ENCODE assay signal across 8 cellular contexts in the genomic region with DNA sequence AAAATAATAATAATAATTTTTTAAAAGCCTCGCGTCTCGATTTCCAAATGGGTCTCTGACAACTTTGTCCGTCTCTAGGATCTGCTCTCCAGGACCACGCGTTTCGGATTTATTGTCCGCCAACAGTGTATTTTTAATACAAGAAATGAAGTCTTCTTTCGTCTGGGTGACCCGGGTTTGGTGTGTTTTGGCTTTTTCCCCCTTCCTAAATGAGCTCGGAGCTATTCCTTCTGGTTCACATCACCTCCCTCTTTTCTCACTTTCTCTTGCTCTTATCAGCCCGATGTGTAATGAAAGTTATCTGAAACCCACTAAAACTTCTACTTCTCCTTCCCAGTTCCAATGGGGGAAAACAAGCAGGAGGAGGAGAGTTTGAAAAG.
DNase-seq lines count a peak whose midpoint lies in the region; ATAC-seq and TF ChIP-seq lines count a peak whose summit lies in the region.

No MANE protein-coding gene starts in this region.

- peaks cover 3% of the 10 kb centered on the region for H3K27me3 ChIP-seq in testis

- no peak overlapping the region for H3K27ac Mint-ChIP-seq in activated naive CD8-positive, alpha-beta T cell treated with anti-CD3 and anti-CD28 coated beads, Interleukin-2, amount 10 ng/mL, durations not matched to agents 7 days and 5 days
- H3K27ac Mint-ChIP-seq in immature natural killer cell, result no peak overlapping the region

- H3K36me3 Mint-ChIP-seq in activated naive CD8-positive, alpha-beta T cell treated with anti-CD3 and anti-CD28 coated beads, Interleukin-2, amount 10 ng/mL, durations not matched to agents 7 days and 5 days, result no peaks in the 10 kb centered on the region
- peaks cover 0 to 8% (median 0%) of the 10 kb centered on the region in 3 donors for H3K36me3 Mint-ChIP-seq in immature natural killer cell

- intact Hi-C loops in Right ventricle myocardium inferior (cut with DNase I), result loop anchor here (2.0 to 10.0 kb wide), 4 partner anchors 30 to 618 kb away; a partner anchor contains a TSS
- intact Hi-C loops in cardiac septum (cut with DNase I), result loop anchor here (5.0 to 10.0 kb wide), 4 partner anchors 80 to 272 kb away; no protein-coding TSS in a partner anchor
- intact Hi-C loops in testis (cut with DNase I; ENCODE audit: low total_unique reads), result no loop called here
- intact Hi-C loops in head of caudate nucleus (cut with DNase I), result no loop called here

- DNase-seq in Right ventricle myocardium inferior (ENCODE audit: missing footprints) (no peak), cardiac septum (ENCODE audit: low spot score) (no peak), immature natural killer cell (no peak), testis (no peak), DMS153 treated with DMSO at 0.1 percent for 48 hours (lab: John Stamatoyannopoulos, UW; ENCODE audit: unreplicated experiment) (no peak), head of caudate nucleus (no peak)
- DNase-seq in activated naive CD8-positive, alpha-beta T cell treated with anti-CD3 and anti-CD28 coated beads, Interleukin-2, amount 10 ng/mL, durations not matched to agents 7 days and 5 days, result no peak

- POLR2A ChIA-PET in activated naive CD8-positive, alpha-beta T cell treated with anti-CD3 and anti-CD28 coated beads, Interleukin-2, amount 10 ng/mL, durations not matched to agents 7 days and 5 days (lab: Charles Lee), result no interaction called here

- 11 to 15% methylated on average over 12 of the region's 12 CpGs for WGBS in testis, 2 donors

- H3K4me1 ChIP-seq in testis, result peaks cover 7% of the 10 kb centered on the region

- peaks cover 77% of the 10 kb centered on the region for H3K27me3 Mint-ChIP-seq in activated naive CD8-positive, alpha-beta T cell treated with anti-CD3 and anti-CD28 coated beads, Interleukin-2, amount 10 ng/mL, durations not matched to agents 7 days and 5 days
- H3K27me3 Mint-ChIP-seq in immature natural killer cell (ENCODE audit: low read depth in 3 of 3), result peaks cover 22 to 27% (median 22%) of the 10 kb centered on the region in 3 donors

- H3K4me3 ChIP-seq in testis, result peak overlapping the region; percentile 37 to 54

- H3K4me3 Mint-ChIP-seq in activated naive CD8-positive, alpha-beta T cell treated with anti-CD3 and anti-CD28 coated beads, Interleukin-2, amount 10 ng/mL, durations not matched to agents 7 days and 5 days, result peak overlapping the region; percentile 60
- peak overlapping the region; percentile 60 to 82 (median 77) for H3K4me3 Mint-ChIP-seq in immature natural killer cell

- no peak for TF ChIP-seq POLR2A in testis (IDR thresholded peaks at IDR 0.05)

- no peaks in the 10 kb centered on the region for H3K9me3 Mint-ChIP-seq in activated naive CD8-positive, alpha-beta T cell treated with anti-CD3 and anti-CD28 coated beads, Interleukin-2, amount 10 ng/mL, durations not matched to agents 7 days and 5 days
- H3K9me3 Mint-ChIP-seq in immature natural killer cell, result peaks cover 0 to 14% (median 6%) of the 10 kb centered on the region in 6 donors

- no peaks in the 10 kb centered on the region for H3K9me3 ChIP-seq in testis

- no peak for TF ChIP-seq CTCF in testis (IDR thresholded peaks at IDR 0.05)

- H3K27ac ChIP-seq in testis, result peak overlapping the region; percentile 3 to 26

- ATAC-seq in Right ventricle myocardium inferior (peak; percentile 8), GM18498 (IDR thresholded peaks at IDR 0.05; ENCODE audit: unreplicated experiment) (no peak)
- ATAC-seq in activated naive CD8-positive, alpha-beta T cell treated with anti-CD3 and anti-CD28 coated beads, Interleukin-2, amount 10 ng/mL, durations not matched to agents 7 days and 5 days (ENCODE audit: low read depth), result no peak

- peaks cover 16% of the 10 kb centered on the region for H3K4me1 Mint-ChIP-seq in activated naive CD8-positive, alpha-beta T cell treated with anti-CD3 and anti-CD28 coated beads, Interleukin-2, amount 10 ng/mL, durations not matched to agents 7 days and 5 days
- H3K4me1 Mint-ChIP-seq in immature natural killer cell, result peaks cover 18 to 37% of the 10 kb centered on the region in 2 donors

- H3K36me3 ChIP-seq in testis (ENCODE audit: low read depth, missing control alignments), result no peaks in the 10 kb centered on the region

Comparison
In these comparisons a context has a peak if more than half of its experiments do, and no peak if none do; other contexts are left out.
1. intact Hi-C loops: an anchor here in Right ventricle myocardium inferior (2.0 to 10.0 kb wide) and cardiac septum (5.0 to 10.0 kb wide); none called in testis and head of caudate nucleus.